10 cellular contexts compared by ENCODE assay signal in genomic region chr10:63003816-63004453, GRCh38.
DNase-seq lines count a peak whose midpoint lies in the region; ATAC-seq and TF ChIP-seq lines count a peak whose summit lies in the region.
"Had no signal": no experiment of that assay in that cellular context is flagged by ENCODE, and none has a peak within 500 bp of the region (broad histone marks: within the 10 kb centered on the region; RNA-seq: fewer than 3 reads in every experiment).

No MANE protein-coding gene starts in this region.

- H3K36me3 ChIP-seq in left ventricle myocardium inferior = no peaks in the 10 kb centered on the region
- no peaks in the 10 kb centered on the region for H3K36me3 ChIP-seq in OCI-LY3 (replicated peaks; ENCODE audit: low read depth, low read length)
- H3K36me3 ChIP-seq in H7 (replicated peaks; ENCODE audit: control insufficient read depth, insufficient read depth, low read length) = no peaks in the 10 kb centered on the region
- no peaks in the 10 kb centered on the region for H3K36me3 ChIP-seq in neuronal stem cell (replicated peaks in 1 of 2; ENCODE audit: control insufficient read depth in 2 of 2, insufficient read depth in 2 of 2, low read length in 2 of 2)

- H3K27me3 ChIP-seq in left ventricle myocardium inferior (ENCODE audit: low read depth) = peaks cover 34% of the 10 kb centered on the region
- H3K27me3 ChIP-seq in OCI-LY3 (ENCODE audit: low read depth, low read length) = peaks cover 14% of the 10 kb centered on the region
- H3K27me3 ChIP-seq in H7 (ENCODE audit: control insufficient read depth, insufficient read depth, low read length) = no peaks in the 10 kb centered on the region
- H3K27me3 ChIP-seq in neuronal stem cell (ENCODE audit: control insufficient read depth in 3 of 3, insufficient read depth in 3 of 3, low read depth in 1 of 3, low read length in 3 of 3) = no peaks in the 10 kb centered on the region

- DNase-seq in left ventricle myocardium inferior (no peak), Right ventricle myocardium superior (no peak), erythroblast (lab: John Stamatoyannopoulos, UW) (peak; percentile 1 to 6), NCI-H1417 treated with DMSO at 0.1 percent for 48 hours (lab: John Stamatoyannopoulos, UW) (no peak), H7 (no peak), neuronal stem cell (ENCODE audit: low spot score) (no peak)
- DNase-seq in activated naive CD4-positive, alpha-beta T cell (lab: John Stamatoyannopoulos, UW) = no peak
- DNase-seq: activated CD4-positive, alpha-beta memory T cell treated with anti-CD3 and anti-CD28 coated beads, Interleukin-2, amount 10 ng/mL, durations not matched to agents 7 days and 5 days; hypothalamus had no signal

- no peak overlapping the region for H2BK120ac ChIP-seq in neuronal stem cell (ENCODE audit: low read depth, low read length)

- H2AFZ ChIP-seq in OCI-LY3 (ENCODE audit: low read depth, low read length) (no peak overlapping the region), neuronal stem cell (ENCODE audit: low read length) (no peak overlapping the region)

- H4K20me1 ChIP-seq in OCI-LY3 (ENCODE audit: insufficient read depth, low read length) = no peaks in the 10 kb centered on the region

- H3K79me1 ChIP-seq in neuronal stem cell (ENCODE audit: low read depth, low read length) = no peaks in the 10 kb centered on the region

- H2BK5ac ChIP-seq in neuronal stem cell (ENCODE audit: low read length) = no peak overlapping the region

- TF ChIP-seq POLR2A in erythroblast (IDR thresholded peaks at IDR 0.05; ENCODE audit: low read length) = no peak

- no peak overlapping the region for H3K27ac ChIP-seq in left ventricle myocardium inferior (replicated peaks)
- no peak overlapping the region for H3K27ac ChIP-seq in OCI-LY3 (ENCODE audit: low read length)
- H3K27ac ChIP-seq in neuronal stem cell (replicated peaks; ENCODE audit: low read length) = no peak overlapping the region

- TF ChIP-seq CTCF in left ventricle myocardium inferior (IDR thresholded peaks at IDR 0.05; ENCODE audit: borderline replicate concordance) (peak; percentile 30), OCI-LY3 (IDR thresholded peaks at IDR 0.05; ENCODE audit: low read depth, low read length) (peak; percentile 31; the same call in 1 of the 2 replicates)

- H3K4me3 ChIP-seq in left ventricle myocardium inferior = no peak overlapping the region
- no peak overlapping the region for H3K4me3 ChIP-seq in OCI-LY3 (ENCODE audit: low read length)
- no peak overlapping the region for H3K4me3 ChIP-seq in H7 (ENCODE audit: insufficient read depth, low read depth, low read length)
- no peak overlapping the region for H3K4me3 ChIP-seq in neuronal stem cell (ENCODE audit: low read length in 2 of 2)

- no peak overlapping the region for H2BK12ac ChIP-seq in neuronal stem cell (ENCODE audit: low read length)

- no peak overlapping the region for H3K18ac ChIP-seq in neuronal stem cell (ENCODE audit: low read length)

- ATAC-seq in Right ventricle myocardium superior (ENCODE audit: poor library complexity) = no peak

- no peak overlapping the region for H2BK15ac ChIP-seq in neuronal stem cell (ENCODE audit: low read length)

- no peak overlapping the region for H2AK5ac ChIP-seq in neuronal stem cell (ENCODE audit: low read depth, low read length)

- H3K9me3 ChIP-seq in left ventricle myocardium inferior (replicated peaks) = no peaks in the 10 kb centered on the region
- no peaks in the 10 kb centered on the region for H3K9me3 ChIP-seq in OCI-LY3 (ENCODE audit: insufficient read depth, low read length)
- H3K9me3 ChIP-seq in neuronal stem cell (replicated peaks in 1 of 2; ENCODE audit: control insufficient read depth in 2 of 2, insufficient read depth in 1 of 2, low read depth in 1 of 2, low read length in 2 of 2) = no peaks in the 10 kb centered on the region

- WGBS in neuronal stem cell (ENCODE audit: extremely low coverage in 2 of 2, insufficient read length in 2 of 2, insufficient replicate concordance in 1 of 2), 2 donors = no CpG with 5 or more reads among the region's 5 CpGs

- no peak overlapping the region for H3K14ac ChIP-seq in neuronal stem cell (ENCODE audit: low read length)

- H3K4ac ChIP-seq in neuronal stem cell (ENCODE audit: low read length) = no peak overlapping the region

- no peaks in the 10 kb centered on the region for H3K79me2 ChIP-seq in OCI-LY3 (ENCODE audit: low read length)

- H3K4me2 ChIP-seq in OCI-LY3 (ENCODE audit: low read length) = no peak overlapping the region
- H3K4me2 ChIP-seq in neuronal stem cell (ENCODE audit: insufficient read depth, low read length, poor library complexity, severe bottlenecking) = no peak overlapping the region

- H3K23ac ChIP-seq in neuronal stem cell (ENCODE audit: low read depth, low read length, poor library complexity) = no peak overlapping the region

- H3K4me1 ChIP-seq in left ventricle myocardium inferior (no peaks in the 10 kb centered on the region), OCI-LY3 (ENCODE audit: low read length) (peaks cover 11% of the 10 kb centered on the region), neuronal stem cell (ENCODE audit: control insufficient read depth in 2 of 2, insufficient read depth in 1 of 2, low read depth in 1 of 2, low read length in 2 of 2) (no peaks in the 10 kb centered on the region)

- no peak overlapping the region for H4K8ac ChIP-seq in neuronal stem cell (ENCODE audit: low read depth, low read length)

- no peak overlapping the region for H4K91ac ChIP-seq in neuronal stem cell (ENCODE audit: low read depth, low read length, poor library complexity)

- H3K9ac ChIP-seq in OCI-LY3 (ENCODE audit: low read length) (no peak overlapping the region), neuronal stem cell (ENCODE audit: low read depth, low read length, poor library complexity) (no peak overlapping the region)

- intact Hi-C loops in left ventricle myocardium inferior (cut with micrococcal nuclease) = no loop called here
- intact Hi-C loops in Right ventricle myocardium superior (cut with DNase I) = no loop called here

Comparison
In these comparisons a context has a peak if more than half of its experiments do, and no peak if none do; other contexts are left out.
1. DNase-seq: peak in erythroblast (2 of 2); none in left ventricle myocardium inferior (single experiment), Right ventricle myocardium superior (single experiment), NCI-H1417 treated with DMSO at 0.1 percent for 48 hours (single experiment), H7 (single experiment), activated naive CD4-positive, alpha-beta T cell (0 of 4) and neuronal stem cell (single experiment).